ENCODE assay signal across 23 cellular contexts in genomic region chr6:24469829-24470228, GRCh38. TPM values are rescaled to one million over a fixed set of nuclear protein-coding genes. Genes with fewer than 3 reads are reported as not detected.
"Had no signal": no experiment of that assay in that cellular context is flagged by ENCODE, and none has a peak within 500 bp of the region (broad histone marks: within the 10 kb centered on the region; RNA-seq: fewer than 3 reads in every experiment).

No MANE protein-coding gene starts in this region.

- H3K9me3 ChIP-seq: esophagus squamous epithelium, lower lobe of right lung, pancreas, right lobe of liver, suprapubic skin, thyroid gland had no signal

- H3K27me3 ChIP-seq: esophagus squamous epithelium, pancreas, right lobe of liver, suprapubic skin, thyroid gland had no signal

- H3K27ac ChIP-seq: esophagus squamous epithelium, lower lobe of right lung, pancreas, right lobe of liver, suprapubic skin, thyroid gland had no signal

- DNase-seq: cortex of kidney; effector memory CD8-positive, alpha-beta T cell; erythroblast; esophagus squamous epithelium; foreskin melanocyte; left ventricle myocardium superior; lower lobe of right lung; naive thymus-derived CD8-positive, alpha-beta T cell; nephron progenitor cell; nucleus accumbens; pancreas; retina; right lobe of liver; stimulated activated CD4-positive, alpha-beta T cell treated with anti-CD3 and anti-CD28 coated beads, Interleukin-12 subunit alpha, Interleukin-12 subunit beta, amount 100 ng/mL, for 4 hours; stimulated activated CD4-positive, alpha-beta T cell treated with anti-CD3 and anti-CD28 coated beads, Interleukin-1b, Interleukin-23, amount 100 ng/mL, for 48 hours; stimulated activated CD4-positive, alpha-beta T cell treated with anti-CD3 and anti-CD28 coated beads, Interleukin-4, amount 100 ng/mL, for 1 hour; stimulated activated CD8-positive, alpha-beta memory T cell treated with anti-CD3 and anti-CD28 coated beads, Interleukin-4, amount 100 ng/mL, for 48 hours; stimulated activated naive CD4-positive, alpha-beta T cell; stimulated activated naive CD8-positive, alpha-beta T cell treated with anti-CD3 and anti-CD28 coated beads, Interleukin-15, amount 100 ng/mL, for 72 hours; thyroid gland had no signal

- ATAC-seq: effector memory CD8-positive, alpha-beta T cell; left ventricle myocardium superior; lower lobe of right lung; naive thymus-derived CD8-positive, alpha-beta T cell; pancreas; right lobe of liver; stimulated activated naive CD8-positive, alpha-beta T cell treated with anti-CD3 and anti-CD28 coated beads, Interleukin-15, amount 100 ng/mL, for 72 hours had no signal

- H3K4me1 ChIP-seq: lower lobe of right lung, pancreas, right lobe of liver, suprapubic skin, thyroid gland had no signal

- H3K36me3 ChIP-seq: esophagus squamous epithelium, lower lobe of right lung, pancreas, suprapubic skin, thyroid gland had no signal

- H3K4me2 ChIP-seq: smooth muscle cell had no signal

- H3K4me3 ChIP-seq: esophagus squamous epithelium, lower lobe of right lung, pancreas, right lobe of liver, smooth muscle cell, suprapubic skin, thyroid gland had no signal

RNA-seq across cellular contexts. Expression of gene GPLD1, which starts 19.5 kb away (rescaled TPM):
- total RNA-seq: pulmonary artery endothelial cell had no signal
